15 cellular contexts compared by ENCODE assay signal in the genomic region with DNA sequence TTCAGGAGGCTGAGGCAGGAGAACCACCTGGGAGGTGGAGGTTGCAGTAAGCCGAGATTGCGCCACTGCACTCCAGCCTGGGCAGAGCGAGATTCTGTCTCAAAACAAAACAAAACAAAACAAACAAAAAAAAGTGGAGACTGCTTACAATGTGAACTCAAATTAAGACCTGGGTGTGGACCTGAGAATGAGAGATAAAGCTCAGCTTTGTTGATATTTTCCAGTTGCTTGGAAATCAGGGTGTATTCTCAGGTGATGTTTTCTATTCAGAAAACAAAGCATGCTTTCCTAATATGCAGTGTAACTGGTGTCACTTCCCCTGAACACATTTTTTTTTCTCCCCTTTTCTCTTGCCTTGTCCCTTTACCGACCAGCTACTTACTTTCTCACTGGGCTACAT. TPM values are rescaled to one million over a fixed set of nuclear protein-coding genes. Genes with fewer than 3 reads are reported as not detected.
DNase-seq lines count a peak whose midpoint lies in the region; ATAC-seq and TF ChIP-seq lines count a peak whose summit lies in the region.
"Had no signal": no experiment of that assay in that cellular context is flagged by ENCODE, and none has a peak within 500 bp of the region (broad histone marks: within the 10 kb centered on the region; RNA-seq: fewer than 3 reads in every experiment).

No MANE protein-coding gene starts in this region.

- POLR2A ChIA-PET in naive thymus-derived CD4-positive, alpha-beta T cell (lab: Charles Lee), result interaction anchor here (0.6 to 2.6 kb wide), 10 partner anchors 9 to 265 kb away, joined by 3 to 35 read pairs (median 4); no protein-coding TSS in a partner anchor

- no peaks in the 10 kb centered on the region for H3K9me2 ChIP-seq in MM.1S (replicated peaks; ENCODE audit: insufficient read depth, low read length)

- no peak for TF ChIP-seq POLR2A in GM18505 (IDR thresholded peaks at IDR 0.05; ENCODE audit: borderline replicate concordance, extremely low read depth, insufficient read depth, insufficient read length)

- H3F3A ChIP-seq in MM.1S (ENCODE audit: insufficient read depth, low read length), result 0 out of 2 replicates have a peak, but pooled peaks cover 7% of the 10 kb centered on the region

- DNase-seq in activated naive CD8-positive, alpha-beta T cell treated with anti-CD3 and anti-CD28 coated beads for 36 hours, result no peak
- DNase-seq in NCI-H748 (lab: John Stamatoyannopoulos, UW; ENCODE audit: unreplicated experiment) (peak; percentile 58), MM.1S (no peak)
- no peak for DNase-seq in naive thymus-derived CD4-positive, alpha-beta T cell
- DNase-seq: C1 segment of cervical spinal cord, Caco-2, HCEC 1CT, HFFc6, KBM-7 had no signal

- peak overlapping the region; percentile 50 for H3K27ac Mint-ChIP-seq in activated naive CD8-positive, alpha-beta T cell
- no peak overlapping the region for H3K27ac Mint-ChIP-seq in activated naive CD8-positive, alpha-beta T cell treated with anti-CD3 and anti-CD28 coated beads for 36 hours
- H3K27ac Mint-ChIP-seq in naive thymus-derived CD4-positive, alpha-beta T cell, result peak overlapping the region in 4 of 9 donors; percentile 59 to 95 (median 70)
- H3K27ac Mint-ChIP-seq: B cell, HFFc6 had no signal

- H3K27ac ChIP-seq in naive thymus-derived CD4-positive, alpha-beta T cell (ENCODE audit: low read depth, low read length), result peak overlapping the region; percentile 34
- no peak overlapping the region for H3K27ac ChIP-seq in MM.1S (ENCODE audit: low read length)
- H3K27ac ChIP-seq: HL-60 had no signal

- peaks cover 2% of the 10 kb centered on the region for H3K36me3 Mint-ChIP-seq in activated naive CD8-positive, alpha-beta T cell
- H3K36me3 Mint-ChIP-seq in activated naive CD8-positive, alpha-beta T cell treated with anti-CD3 and anti-CD28 coated beads for 36 hours, result peaks cover 5% of the 10 kb centered on the region
- H3K36me3 Mint-ChIP-seq in naive thymus-derived CD4-positive, alpha-beta T cell, result peaks cover 0 to 13% (median 0%) of the 10 kb centered on the region in 5 donors
- H3K36me3 Mint-ChIP-seq: CD4-positive, alpha-beta memory T cell had no signal

- no peak overlapping the region for H2AFZ ChIP-seq in MM.1S (ENCODE audit: low read length)

- peak overlapping the region; percentile 21 for H3K4me3 Mint-ChIP-seq in activated naive CD8-positive, alpha-beta T cell
- no peak overlapping the region for H3K4me3 Mint-ChIP-seq in activated naive CD8-positive, alpha-beta T cell treated with anti-CD3 and anti-CD28 coated beads for 36 hours
- peak overlapping the region in 7 of 10 donors; percentile 3 to 78 (median 35) for H3K4me3 Mint-ChIP-seq in naive thymus-derived CD4-positive, alpha-beta T cell
- H3K4me3 Mint-ChIP-seq: B cell, HFFc6 had no signal

- no peak overlapping the region for H3K4me2 ChIP-seq in MM.1S (ENCODE audit: low read depth, low read length)

- no peaks in the 10 kb centered on the region for H3K9me3 Mint-ChIP-seq in activated naive CD8-positive, alpha-beta T cell (ENCODE audit: low read depth)
- peaks cover 3% of the 10 kb centered on the region for H3K9me3 Mint-ChIP-seq in activated naive CD8-positive, alpha-beta T cell treated with anti-CD3 and anti-CD28 coated beads for 36 hours
- H3K9me3 Mint-ChIP-seq in naive thymus-derived CD4-positive, alpha-beta T cell, result peaks cover 0 to 13% (median 0%) of the 10 kb centered on the region in 11 donors

- H3K9ac ChIP-seq in MM.1S (ENCODE audit: low read length), result no peak overlapping the region

- no peaks in the 10 kb centered on the region for H3K9me3 ChIP-seq in naive thymus-derived CD4-positive, alpha-beta T cell (ENCODE audit: control insufficient read depth in 2 of 3, low read length in 3 of 3)
- H3K9me3 ChIP-seq in MM.1S (replicated peaks; ENCODE audit: insufficient read depth, low read length), result no peaks in the 10 kb centered on the region

- H3K79me2 ChIP-seq in MM.1S (ENCODE audit: low read length), result no peaks in the 10 kb centered on the region

- CTCF ChIA-PET in naive thymus-derived CD4-positive, alpha-beta T cell (lab: Charles Lee), result interaction anchor here (0.6 to 2.1 kb wide), 6 partner anchors 9 to 199 kb away, joined by 3 to 7 read pairs (median 4); no protein-coding TSS in a partner anchor

- intact Hi-C loops in naive thymus-derived CD4-positive, alpha-beta T cell (cut with micrococcal nuclease), result loop anchor here (1.0 to 10.0 kb wide), 6 partner anchors 8 to 1156 kb away; a partner anchor contains a TSS

- no peaks in the 10 kb centered on the region for H3K27me3 ChIP-seq in naive thymus-derived CD4-positive, alpha-beta T cell (ENCODE audit: control insufficient read depth in 2 of 2, insufficient read depth in 2 of 2, low read length in 2 of 2)
- no peaks in the 10 kb centered on the region for H3K27me3 ChIP-seq in MM.1S (replicated peaks; ENCODE audit: insufficient read depth, low read length)

- H3K27me3 Mint-ChIP-seq in activated naive CD8-positive, alpha-beta T cell, result no peaks in the 10 kb centered on the region
- H3K27me3 Mint-ChIP-seq in activated naive CD8-positive, alpha-beta T cell treated with anti-CD3 and anti-CD28 coated beads for 36 hours, result no peaks in the 10 kb centered on the region
- no peaks in the 10 kb centered on the region for H3K27me3 Mint-ChIP-seq in naive thymus-derived CD4-positive, alpha-beta T cell
- H3K27me3 Mint-ChIP-seq: CD4-positive, alpha-beta memory T cell had no signal

- H3K4me1 Mint-ChIP-seq in activated naive CD8-positive, alpha-beta T cell (ENCODE audit: low read depth), result peaks cover 33% of the 10 kb centered on the region
- H3K4me1 Mint-ChIP-seq in activated naive CD8-positive, alpha-beta T cell treated with anti-CD3 and anti-CD28 coated beads for 36 hours, result peaks cover 14% of the 10 kb centered on the region
- H3K4me1 Mint-ChIP-seq in naive thymus-derived CD4-positive, alpha-beta T cell, result peaks cover 7 to 54% (median 26%) of the 10 kb centered on the region in 7 donors
- H3K4me1 Mint-ChIP-seq: B cell had no signal

- no peak for TF ChIP-seq CTCF in MM.1S (IDR thresholded peaks at IDR 0.05; ENCODE audit: low read length)

- no peaks in the 10 kb centered on the region for H3K36me3 ChIP-seq in naive thymus-derived CD4-positive, alpha-beta T cell (ENCODE audit: control insufficient read depth in 2 of 3, insufficient read depth in 3 of 3, low read length in 3 of 3)
- H3K36me3 ChIP-seq in MM.1S (replicated peaks; ENCODE audit: insufficient read depth, low read length), result no peaks in the 10 kb centered on the region

- no peaks in the 10 kb centered on the region for H4K20me1 ChIP-seq in MM.1S (ENCODE audit: insufficient read depth, low read length)

- H3K4me1 ChIP-seq in naive thymus-derived CD4-positive, alpha-beta T cell (ENCODE audit: control insufficient read depth in 2 of 2, insufficient read depth in 2 of 2, low read length in 2 of 2), result peaks cover 0 to 38% of the 10 kb centered on the region in 2 donors
- H3K4me1 ChIP-seq in MM.1S (ENCODE audit: low read length), result peaks cover 9% of the 10 kb centered on the region
- H3K4me1 ChIP-seq: Caco-2 had no signal

- no peak for ATAC-seq in naive thymus-derived CD4-positive, alpha-beta T cell
- ATAC-seq in GM18498 (IDR thresholded peaks at IDR 0.05; ENCODE audit: unreplicated experiment) (no peak), GM18505 (IDR thresholded peaks at IDR 0.05; ENCODE audit: unreplicated experiment) (no peak)

- H3K4me3 ChIP-seq in naive thymus-derived CD4-positive, alpha-beta T cell (ENCODE audit: low read length), result no peak overlapping the region
- no peak overlapping the region for H3K4me3 ChIP-seq in MM.1S (ENCODE audit: low read length)

RNA-seq across cellular contexts. Expression of a gene that starts 5.3 kb away (rescaled TPM):
- 10 to 100 TPM; 20.6 to 21.3 TPM for total RNA-seq in activated naive CD8-positive, alpha-beta T cell treated with anti-CD3 and anti-CD28 coated beads for 36 hours
- total RNA-seq in naive thymus-derived CD4-positive, alpha-beta T cell, result 10 to 100 TPM; 17.3 to 28.4 (median 20.9) TPM
- 10 to 100 TPM in 1 of 2 donors, 1 to 10 TPM in 1; 9.1 to 15.4 TPM for polyA plus RNA-seq in naive thymus-derived CD4-positive, alpha-beta T cell
